ENCODE assay signal across 1 cellular context in genomic region chrX:11424903-11425674, GRCh38.
A peak's percentile ranks its signal among the peaks of the same experiment; 100 is the strongest.
TF ChIP-seq lines count a peak whose summit lies in the region.

No MANE protein-coding gene starts in this region.

TF ChIP-seq in K562, 482 proteins besides CTCF, POLR2A, EP300 and RAD21 (continued from another document):
- TF ChIP-seq MNT (conservative IDR thresholded peaks at IDR 0.05): peak in 1 of 2 experiments; percentile 35; a peak in 1 of 4 replicates
- TF ChIP-seq NFRKB (IDR thresholded peaks at IDR 0.05; ENCODE audit: low read depth): peak; percentile 51; the same call in 1 of the 2 replicates
- TF ChIP-seq RAD51 (IDR thresholded peaks at IDR 0.05; ENCODE audit: borderline replicate concordance, low read depth): peak; percentile 84
- 0 out of 2 replicates have a peak, but pooled peaks have one; percentile 13 for TF ChIP-seq CBFA2T2 (conservative IDR thresholded peaks at IDR 0.05)
- TF ChIP-seq RBFOX2 (IDR thresholded peaks at IDR 0.05; ENCODE audit: low read depth, low read length): peak; percentile 28; the same call in 1 of the 2 replicates
- peak; percentile 40; the same call in 1 of the 2 replicates for TF ChIP-seq ZNF592 (IDR thresholded peaks at IDR 0.05)
- TF ChIP-seq GATA2 (CRISPR knock-in tag; IDR thresholded peaks at IDR 0.05): no peak
- TF ChIP-seq ZNF780A (CRISPR knock-in tag; IDR thresholded peaks at IDR 0.05): no peak
- no peak for TF ChIP-seq CC2D1A (IDR thresholded peaks at IDR 0.05)
- 0 out of 2 replicates have a peak, but pooled peaks have one; percentile 20 for TF ChIP-seq POLR2H (tag; IDR thresholded peaks at IDR 0.05; ENCODE audit: low read depth)
- TF ChIP-seq SAFB (IDR thresholded peaks at IDR 0.05; ENCODE audit: borderline replicate concordance, low read depth, low read length): no peak
- TF ChIP-seq PRPF4 (IDR thresholded peaks at IDR 0.05; ENCODE audit: insufficient read depth, low read depth, low read length, poor library complexity, severe bottlenecking): no peak
- TF ChIP-seq SNRNP70 (optimal IDR thresholded peaks at IDR 0.05; ENCODE audit: low read depth, low read length): no peak
- TF ChIP-seq C11orf30 (IDR thresholded peaks at IDR 0.05; ENCODE audit: low read depth): no peak
- TF ChIP-seq HIVEP1 (CRISPR knock-in tag; IDR thresholded peaks at IDR 0.05): no peak
- no peak for TF ChIP-seq KDM2B (CRISPR knock-in tag; IDR thresholded peaks at IDR 0.05)
- TF ChIP-seq RFX7 (CRISPR knock-in tag; IDR thresholded peaks at IDR 0.05): no peak
- no peak for TF ChIP-seq ZNF23 (CRISPR knock-in tag; IDR thresholded peaks at IDR 0.05)
- TF ChIP-seq TOE1 (IDR thresholded peaks at IDR 0.05; ENCODE audit: borderline replicate concordance): peak; percentile 61; the same call in 1 of the 2 replicates
- TF ChIP-seq TOE1 (CRISPR knock-in tag; IDR thresholded peaks at IDR 0.05; ENCODE audit: borderline replicate concordance, low read depth): no peak
- TF ChIP-seq NR1H2 (CRISPR knock-in tag; IDR thresholded peaks at IDR 0.05): no peak
- TF ChIP-seq, protein P1, sequence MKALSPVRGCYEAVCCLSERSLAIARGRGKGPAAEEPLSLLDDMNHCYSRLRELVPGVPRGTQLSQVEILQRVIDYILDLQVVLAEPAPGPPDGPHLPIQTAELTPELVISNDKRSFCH (CRISPR knock-in tag; IDR thresholded peaks at IDR 0.05): no peak
- TF ChIP-seq, protein P1 (tag; IDR thresholded peaks at IDR 0.05): no peak
- TF ChIP-seq SIN3A (IDR thresholded peaks at IDR 0.05; ENCODE audit: borderline replicate concordance in 2 of 2, control insufficient read depth in 1 of 2, low read depth in 2 of 2, low read length in 2 of 2): no peak
- no peak for TF ChIP-seq ZNF668 (CRISPR knock-in tag; IDR thresholded peaks at IDR 0.05)
